ENCODE assay signal across 20 cellular contexts in the genomic region with DNA sequence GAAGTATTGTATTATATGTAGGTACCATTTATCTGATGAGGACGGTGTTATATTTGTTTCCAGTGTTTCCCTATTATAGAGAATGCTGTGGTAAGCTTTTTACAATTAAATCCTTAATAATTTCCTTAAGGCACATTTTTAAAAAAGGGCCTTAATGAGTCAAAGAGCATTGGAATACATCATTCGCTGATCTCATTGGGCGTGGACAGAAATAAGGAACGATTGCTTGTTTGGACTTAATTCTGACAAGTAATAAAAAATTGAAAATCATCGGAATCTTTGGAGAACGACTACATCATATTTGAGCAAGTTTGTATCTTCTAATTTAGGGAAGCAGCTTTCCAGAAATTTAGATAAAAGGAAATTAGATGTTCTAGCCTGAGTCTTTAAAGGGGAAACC.
"Had no signal": no experiment of that assay in that cellular context is flagged by ENCODE, and none has a peak within 500 bp of the region (broad histone marks: within the 10 kb centered on the region; RNA-seq: fewer than 3 reads in every experiment).

No MANE protein-coding gene starts in this region.

- H3K36me3 Mint-ChIP-seq: immature natural killer cell had no signal

- H3K36me3 ChIP-seq: gastroesophageal sphincter, sigmoid colon, tibial nerve, upper lobe of right lung, vagina had no signal

- H3K27me3 ChIP-seq: gastroesophageal sphincter, sigmoid colon, testis, tibial nerve, upper lobe of right lung, vagina had no signal

- H3K27me3 Mint-ChIP-seq: dendritic cell treated with granulocyte-macrophage colony-stimulating factor and Interleukin-4, amounts not matched to agents 40 ng/mL and 50 ng/mL, for 4 days; effector memory CD8-positive, alpha-beta T cell; naive thymus-derived CD4-positive, alpha-beta T cell; stimulated activated naive B cell treated with anti-CD40 and anti-IgM and Interleukin-4, amounts not matched to agents 10 μg/mL and 1 μg/mL and 100 μg/mL, for 72 hours; stimulated activated naive CD8-positive, alpha-beta T cell treated with anti-CD3 and anti-CD28 coated beads, Interleukin-15, amount 100 ng/mL, for 72 hours had no signal

- H3K4me1 Mint-ChIP-seq: nephron progenitor cell had no signal

- H3K4me3 ChIP-seq: gastroesophageal sphincter, sigmoid colon, skin epidermis, testis, tibial nerve, upper lobe of right lung, vagina had no signal

- H3K27ac ChIP-seq: gastroesophageal sphincter, sigmoid colon, skin epidermis, testis, tibial nerve, upper lobe of right lung, vagina had no signal

- H3K9me3 ChIP-seq: gastroesophageal sphincter, sigmoid colon, testis, tibial nerve, upper lobe of right lung, vagina had no signal

- DNase-seq: effector memory CD8-positive, alpha-beta T cell; glutamatergic neuron; immature natural killer cell; left colon; naive thymus-derived CD4-positive, alpha-beta T cell; nephron progenitor cell; posterior cingulate gyrus; sigmoid colon; stimulated activated CD4-positive, alpha-beta T cell treated with anti-CD3 and anti-CD28 coated beads, Interleukin-2, amount 100 ng/mL, for 24 hours; stimulated activated CD4-positive, alpha-beta T cell treated with anti-CD3 and anti-CD28 coated beads, Interleukin-4, amount 100 ng/mL, for 4 hours; stimulated activated naive B cell treated with anti-CD40 and anti-IgM and Interleukin-4, amounts not matched to agents 10 μg/mL and 1 μg/mL and 100 μg/mL, for 72 hours; stimulated activated naive CD8-positive, alpha-beta T cell treated with anti-CD3 and anti-CD28 coated beads, Interleukin-15, amount 100 ng/mL, for 72 hours; testis; upper lobe of right lung had no signal

- H3K4me3 Mint-ChIP-seq: dendritic cell treated with granulocyte-macrophage colony-stimulating factor and Interleukin-4, amounts not matched to agents 40 ng/mL and 50 ng/mL, for 4 days; effector memory CD8-positive, alpha-beta T cell; immature natural killer cell; naive thymus-derived CD4-positive, alpha-beta T cell; nephron progenitor cell; stimulated activated naive B cell treated with anti-CD40 and anti-IgM and Interleukin-4, amounts not matched to agents 10 μg/mL and 1 μg/mL and 100 μg/mL, for 72 hours; stimulated activated naive CD8-positive, alpha-beta T cell treated with anti-CD3 and anti-CD28 coated beads, Interleukin-15, amount 100 ng/mL, for 72 hours had no signal

- H3K27ac Mint-ChIP-seq: dendritic cell treated with granulocyte-macrophage colony-stimulating factor and Interleukin-4, amounts not matched to agents 40 ng/mL and 50 ng/mL, for 4 days; immature natural killer cell; nephron progenitor cell; stimulated activated naive B cell treated with anti-CD40 and anti-IgM and Interleukin-4, amounts not matched to agents 10 μg/mL and 1 μg/mL and 100 μg/mL, for 72 hours; stimulated activated naive CD8-positive, alpha-beta T cell treated with anti-CD3 and anti-CD28 coated beads, Interleukin-15, amount 100 ng/mL, for 72 hours had no signal

- FAIRE-seq: colon had no signal

- H3K9me3 Mint-ChIP-seq: dendritic cell treated with granulocyte-macrophage colony-stimulating factor and Interleukin-4, amounts not matched to agents 40 ng/mL and 50 ng/mL, for 4 days; effector memory CD8-positive, alpha-beta T cell; immature natural killer cell; stimulated activated naive B cell treated with anti-CD40 and anti-IgM and Interleukin-4, amounts not matched to agents 10 μg/mL and 1 μg/mL and 100 μg/mL, for 72 hours; stimulated activated naive CD8-positive, alpha-beta T cell treated with anti-CD3 and anti-CD28 coated beads, Interleukin-15, amount 100 ng/mL, for 72 hours had no signal
